19 cellular contexts compared by ENCODE assay signal in genomic region chr5:107959573-107960279, GRCh38.
DNase-seq lines count a peak whose midpoint lies in the region; ATAC-seq, FAIRE-seq and TF ChIP-seq lines count a peak whose summit lies in the region.
"Had no signal": no experiment of that assay in that cellular context is flagged by ENCODE, and none has a peak within 500 bp of the region (broad histone marks: within the 10 kb centered on the region; RNA-seq: fewer than 3 reads in every experiment).

No MANE protein-coding gene starts in this region.

- BruUV-seq in GM12878 (replicated peaks; lab: Mats Ljungman, UMichigan) = no TSS peak

- H3K4me3 Mint-ChIP-seq in activated T-cell treated with anti-CD3 and anti-CD28 coated beads, Interleukin-2, amount 50 U/mL, for 24 hours = no peak overlapping the region
- no peak overlapping the region for H3K4me3 Mint-ChIP-seq in activated T-cell treated with anti-CD3 and anti-CD28 coated beads, Interleukin-2, amount 50 U/mL, for 4 hours
- H3K4me3 Mint-ChIP-seq: B cell; CD8-positive, alpha-beta T cell; H9; IgD-negative memory B cell had no signal

- no peak for TF ChIP-seq RAD21 in GM12878 (IDR thresholded peaks at IDR 0.05; ENCODE audit: insufficient read depth, low read depth, low read length)

- H3K27ac Mint-ChIP-seq in activated T-cell treated with anti-CD3 and anti-CD28 coated beads, Interleukin-2, amount 50 U/mL, for 24 hours = peak overlapping the region; percentile 90
- H3K27ac Mint-ChIP-seq: B cell; CD8-positive, alpha-beta T cell had no signal

- H2AFZ ChIP-seq in GM12878 (ENCODE audit: control insufficient read depth, low read depth, low read length) = no peak overlapping the region

- H3K36me3 ChIP-seq in GM12878 (ENCODE audit: control insufficient read depth in 2 of 2, insufficient read depth in 2 of 2, low read length in 1 of 2) = no peaks in the 10 kb centered on the region
- H3K36me3 ChIP-seq: BLaER1 treated with 17β-estradiol and CSF1 and Interleukin-3, amounts not matched to agents 10 nM and 100 nM had no signal

- DNase-seq in activated T-cell treated with anti-CD3 and anti-CD28 coated beads, Interleukin-2, amount 50 U/mL, for 24 hours = no peak
- no peak for DNase-seq in activated T-cell treated with anti-CD3 and anti-CD28 coated beads, Interleukin-2, amount 50 U/mL, for 4 hours
- no peak for DNase-seq in D721Med (ENCODE audit: insufficient read length, low spot score)
- DNase-seq in GM12878 (ENCODE audit: low read depth, low spot score) = no peak
- no peak for DNase-seq in NCI-H69 (lab: John Stamatoyannopoulos, UW)
- DNase-seq in DMS114 treated with DMSO at 0.1 percent for 48 hours (lab: John Stamatoyannopoulos, UW; ENCODE audit: unreplicated experiment) = no peak
- DNase-seq in NCI-H526 treated with DMSO at 0.1 percent for 48 hours (lab: John Stamatoyannopoulos, UW) = no peak
- DNase-seq: Calu3; CD8-positive, alpha-beta T cell; DMS 273 treated with DMSO at 0.1 percent for 48 hours; H9; KBM-7 had no signal

- no peaks in the 10 kb centered on the region for H3K79me2 ChIP-seq in GM12878 (ENCODE audit: control insufficient read depth, insufficient read depth, low read length)

- H3K4me1 ChIP-seq in GM12878 (ENCODE audit: control insufficient read depth, insufficient read depth, low read length) = no peaks in the 10 kb centered on the region
- H3K4me1 ChIP-seq: BLaER1 treated with 17β-estradiol and CSF1 and Interleukin-3, amounts not matched to agents 10 nM and 100 nM had no signal

- FAIRE-seq in D721Med (lab: Jason Lieb, UNC) = peak; percentile 25
- no peak for FAIRE-seq in GM12878 (lab: Jason Lieb, UNC)
- FAIRE-seq: G401.6, H1, HepG2 had no signal

- RAD21 ChIA-PET in GM12878 (lab: Charles Lee; ENCODE audit: unreplicated experiment) = no interaction called here

- H3K4me1 Mint-ChIP-seq in activated T-cell treated with anti-CD3 and anti-CD28 coated beads, Interleukin-2, amount 50 U/mL, for 24 hours (ENCODE audit: low read depth) = peaks cover 48% of the 10 kb centered on the region
- H3K4me1 Mint-ChIP-seq in activated T-cell treated with anti-CD3 and anti-CD28 coated beads, Interleukin-2, amount 50 U/mL, for 4 hours (ENCODE audit: low read depth) = peaks cover 6% of the 10 kb centered on the region
- H3K4me1 Mint-ChIP-seq: B cell, IgD-negative memory B cell had no signal

- H3K4me2 ChIP-seq in GM12878 (ENCODE audit: control insufficient read depth, insufficient read depth) = no peak overlapping the region
- H3K4me2 ChIP-seq: BLaER1 treated with 17β-estradiol and CSF1 and Interleukin-3, amounts not matched to agents 10 nM and 100 nM had no signal

- TF ChIP-seq POLR2A in GM12878 (IDR thresholded peaks at IDR 0.05; ENCODE audit: low read depth, low read length) = no peak

- no peaks in the 10 kb centered on the region for H4K20me1 ChIP-seq in GM12878 (ENCODE audit: control insufficient read depth, insufficient read depth)
- H4K20me1 ChIP-seq: BLaER1 treated with 17β-estradiol and CSF1 and Interleukin-3, amounts not matched to agents 10 nM and 100 nM had no signal

- H3K9me3 ChIP-seq in GM12878 (replicated peaks; ENCODE audit: control insufficient read depth, insufficient read depth, low read length) = no peaks in the 10 kb centered on the region
- H3K9me3 ChIP-seq: BLaER1 treated with 17β-estradiol and CSF1 and Interleukin-3, amounts not matched to agents 10 nM and 100 nM had no signal

- no peak overlapping the region for H3K4me3 ChIP-seq in GM12878
- H3K4me3 ChIP-seq: BLaER1 treated with 17β-estradiol and CSF1 and Interleukin-3, amounts not matched to agents 10 nM and 100 nM had no signal

- 39% methylated on average over 4 of the region's 4 CpGs for WGBS in GM12878 (ENCODE audit: insufficient coverage, insufficient replicate concordance, low lambda C conversion rate, missing lambda C conversion rate)

- no peak for TF ChIP-seq EP300 in GM12878 (IDR thresholded peaks at IDR 0.05; ENCODE audit: borderline replicate concordance in 1 of 2, control insufficient read depth in 1 of 2, low read depth in 2 of 2, low read length in 2 of 2)

- CTCF ChIA-PET in GM12878 (lab: Yijun Ruan, JAX) = interaction anchor here (0.6 to 0.7 kb wide), 2 partner anchors 13 to 209 kb away, joined by 3 read pairs; no protein-coding TSS in a partner anchor

- H3K9ac ChIP-seq in GM12878 (ENCODE audit: control insufficient read depth, insufficient read depth, low read length) = no peak overlapping the region
- H3K9ac ChIP-seq: BLaER1 treated with 17β-estradiol and CSF1 and Interleukin-3, amounts not matched to agents 10 nM and 100 nM had no signal

- no peak overlapping the region for H3K27ac ChIP-seq in GM12878 (ENCODE audit: control insufficient read depth, insufficient read depth)
- H3K27ac ChIP-seq: BLaER1 treated with 17β-estradiol and CSF1 and Interleukin-3, amounts not matched to agents 10 nM and 100 nM had no signal

- no peaks in the 10 kb centered on the region for H3K9me3 Mint-ChIP-seq in activated T-cell treated with anti-CD3 and anti-CD28 coated beads, Interleukin-2, amount 50 U/mL, for 24 hours
- H3K9me3 Mint-ChIP-seq in activated T-cell treated with anti-CD3 and anti-CD28 coated beads, Interleukin-2, amount 50 U/mL, for 4 hours = no peaks in the 10 kb centered on the region
- H3K9me3 Mint-ChIP-seq: CD8-positive, alpha-beta T cell; H9; IgD-negative memory B cell had no signal

- no peaks in the 10 kb centered on the region for H3K36me3 Mint-ChIP-seq in activated T-cell treated with anti-CD3 and anti-CD28 coated beads, Interleukin-2, amount 50 U/mL, for 24 hours (ENCODE audit: low read depth)
- H3K36me3 Mint-ChIP-seq in activated T-cell treated with anti-CD3 and anti-CD28 coated beads, Interleukin-2, amount 50 U/mL, for 4 hours (ENCODE audit: insufficient read depth) = peaks cover 3% of the 10 kb centered on the region
- H3K36me3 Mint-ChIP-seq: CD8-positive, alpha-beta T cell had no signal

- H3K27me3 Mint-ChIP-seq in activated T-cell treated with anti-CD3 and anti-CD28 coated beads, Interleukin-2, amount 50 U/mL, for 24 hours = no peaks in the 10 kb centered on the region
- H3K27me3 Mint-ChIP-seq in activated T-cell treated with anti-CD3 and anti-CD28 coated beads, Interleukin-2, amount 50 U/mL, for 4 hours (ENCODE audit: low read depth) = no peaks in the 10 kb centered on the region
- H3K27me3 Mint-ChIP-seq: B cell, IgD-negative memory B cell had no signal

- POLR2A ChIA-PET in GM12878 (lab: Charles Lee) = no interaction called here

- intact Hi-C loops in GM12878 (cut with micrococcal nuclease; ENCODE audit: unreplicated experiment) = no loop called here

- SMC1A ChIA-PET in GM12878 (lab: Charles Lee; ENCODE audit: uncharacterized antibody, unreplicated experiment) = no interaction called here

- TF ChIP-seq CTCF in D721Med (IDR thresholded peaks at IDR 0.05; ENCODE audit: insufficient read depth, missing control alignments) (no peak), GM12878 (IDR thresholded peaks at IDR 0.05 in 2 of 3, conservative IDR thresholded peaks at IDR 0.05 in 1 of 3; ENCODE audit: control insufficient read depth in 2 of 3, extremely low read depth in 1 of 3, insufficient read depth in 1 of 3, low read depth in 3 of 3, low read length in 3 of 3) (no peak)

- H3K27me3 ChIP-seq in GM12878 (replicated peaks in 1 of 2; ENCODE audit: control insufficient read depth in 2 of 2, insufficient read depth in 2 of 2, low read length in 1 of 2) = no peaks in the 10 kb centered on the region
- H3K27me3 ChIP-seq: BLaER1 treated with 17β-estradiol and CSF1 and Interleukin-3, amounts not matched to agents 10 nM and 100 nM had no signal

- no peak for ATAC-seq in activated T-cell treated with anti-CD3 and anti-CD28 coated beads, Interleukin-2, amount 50 U/mL, for 4 hours
- ATAC-seq in GM19395 (IDR thresholded peaks at IDR 0.05; ENCODE audit: unreplicated experiment) (peak; percentile 50), GM12878 (peak; percentile 48)
- ATAC-seq: CD8-positive, alpha-beta T cell; HepG2 had no signal

- in situ Hi-C loops in GM12878 (cut with MboI) = no loop called here

TF ChIP-seq in GM12878, 131 proteins besides CTCF, POLR2A, EP300 and RAD21 (continues in another document):
- TF ChIP-seq ZNF217 (IDR thresholded peaks at IDR 0.05) = no peak
- 0 out of 2 replicates have a peak, but pooled peaks have one; percentile 30 for TF ChIP-seq ZNF384 (IDR thresholded peaks at IDR 0.05; ENCODE audit: borderline replicate concordance, low read depth, low read length)
- TF ChIP-seq RELB (IDR thresholded peaks at IDR 0.05; ENCODE audit: low read depth) = peak; percentile 49; the same call in 1 of the 2 replicates
- no peak for TF ChIP-seq TBL1XR1 (IDR thresholded peaks at IDR 0.05; ENCODE audit: low read depth, low read length)
- no peak for TF ChIP-seq GATAD2B (conservative IDR thresholded peaks at IDR 0.05; ENCODE audit: low read depth)
- TF ChIP-seq ZNF207 (IDR thresholded peaks at IDR 0.05; ENCODE audit: borderline replicate concordance) = no peak
- TF ChIP-seq PKNOX1 (IDR thresholded peaks at IDR 0.05) = peak; percentile 74
- TF ChIP-seq KLF5 (IDR thresholded peaks at IDR 0.05; ENCODE audit: partially characterized antibody) = no peak
- peak in 1 of 2 experiments; percentile 38; a peak in 2 of 4 replicates for TF ChIP-seq IKZF2 (IDR thresholded peaks at IDR 0.05)
- peak; percentile 59; the same call in 1 of the 2 replicates for TF ChIP-seq RAD51 (IDR thresholded peaks at IDR 0.05)
- TF ChIP-seq BHLHE40 (IDR thresholded peaks at IDR 0.05; ENCODE audit: borderline replicate concordance in 1 of 2, low read depth in 2 of 2, low read length in 1 of 2) = no peak

Comparison
In these comparisons a context has a peak if more than half of its experiments do, and no peak if none do; other contexts are left out.
1. ATAC-seq: peak in GM19395 (single experiment) and GM12878 (single experiment); none in activated T-cell treated with anti-CD3 and anti-CD28 coated beads, Interleukin-2, amount 50 U/mL, for 4 hours (0 of 2).